2 cellular contexts compared by ENCODE assay signal in the genomic region with DNA sequence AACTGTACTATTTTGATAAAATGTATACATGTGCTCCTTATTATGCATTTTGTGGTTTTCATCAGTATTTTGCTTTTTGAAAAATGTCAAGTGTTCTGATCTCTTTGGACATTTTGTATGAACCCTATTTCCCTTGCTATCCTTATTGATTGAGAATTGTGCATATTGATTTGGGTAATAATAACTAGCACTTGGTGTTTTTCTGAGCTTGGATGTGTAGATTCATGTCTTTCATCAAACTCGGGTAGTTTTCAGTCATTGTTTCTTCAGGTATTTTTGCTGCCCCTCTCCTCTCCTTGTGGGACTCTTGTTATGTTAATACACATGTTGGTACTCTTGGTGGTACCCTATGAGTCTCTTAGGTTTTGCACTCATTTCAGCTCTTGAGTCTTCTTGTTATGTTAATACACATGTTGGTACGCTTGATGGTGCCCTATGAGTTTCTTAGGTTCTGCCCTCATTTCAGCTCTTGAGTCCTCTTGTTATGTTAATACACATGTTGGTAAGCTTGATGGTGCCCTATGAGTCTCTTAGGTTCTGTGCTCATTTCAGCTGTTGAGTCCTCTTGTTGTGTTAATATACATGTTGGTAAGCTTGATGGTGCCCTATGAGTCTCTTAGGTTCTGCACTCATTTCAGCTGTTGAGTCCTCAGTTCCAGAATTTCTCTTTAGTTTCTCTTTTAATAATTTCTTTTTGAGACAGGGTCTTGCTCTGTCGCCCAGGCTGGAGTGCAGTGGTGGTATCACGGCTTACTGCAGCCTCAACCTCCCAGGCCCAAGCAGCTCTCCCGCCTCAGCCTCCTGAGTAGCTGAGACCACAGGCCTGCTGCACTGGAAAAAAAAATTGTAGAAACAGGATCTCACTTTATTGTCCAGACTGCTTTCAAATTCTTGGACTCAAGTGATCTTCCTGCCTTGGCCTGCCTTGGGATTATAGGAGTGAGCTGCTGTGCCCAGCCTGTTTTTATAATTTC.
TF ChIP-seq lines count a peak whose summit lies in the region.

No MANE protein-coding gene starts in this region.

TF ChIP-seq in GM23338, 12 proteins besides CTCF, POLR2A, EP300 and RAD21:
- TF ChIP-seq NANOG (IDR thresholded peaks at IDR 0.05; ENCODE audit: borderline replicate concordance) (peak; percentile 15; the same call in 1 of the 2 replicates), EZH2 (IDR thresholded peaks at IDR 0.05; ENCODE audit: low read depth, unreplicated experiment) (no peak)

TF ChIP-seq in K562, 482 proteins besides CTCF, POLR2A, EP300 and RAD21:
- TF ChIP-seq FOXP1 (CRISPR knock-in tag; IDR thresholded peaks at IDR 0.05) (no peak), CBX5 (IDR thresholded peaks at IDR 0.05; ENCODE audit: borderline replicate concordance, low read depth) (0 out of 2 replicates have a peak, but pooled peaks have one; percentile 49), ZNF146 (CRISPR knock-in tag; IDR thresholded peaks at IDR 0.05; ENCODE audit: unreplicated experiment) (no peak), CBX3 (IDR thresholded peaks at IDR 0.05; ENCODE audit: borderline replicate concordance in 1 of 2, low read length in 2 of 2) (peak in 1 of 2 experiments; percentile 71; a peak in 1 of 3 replicates)
